Comparison of ENCODE assay signal across 9 cellular contexts in the genomic region with DNA sequence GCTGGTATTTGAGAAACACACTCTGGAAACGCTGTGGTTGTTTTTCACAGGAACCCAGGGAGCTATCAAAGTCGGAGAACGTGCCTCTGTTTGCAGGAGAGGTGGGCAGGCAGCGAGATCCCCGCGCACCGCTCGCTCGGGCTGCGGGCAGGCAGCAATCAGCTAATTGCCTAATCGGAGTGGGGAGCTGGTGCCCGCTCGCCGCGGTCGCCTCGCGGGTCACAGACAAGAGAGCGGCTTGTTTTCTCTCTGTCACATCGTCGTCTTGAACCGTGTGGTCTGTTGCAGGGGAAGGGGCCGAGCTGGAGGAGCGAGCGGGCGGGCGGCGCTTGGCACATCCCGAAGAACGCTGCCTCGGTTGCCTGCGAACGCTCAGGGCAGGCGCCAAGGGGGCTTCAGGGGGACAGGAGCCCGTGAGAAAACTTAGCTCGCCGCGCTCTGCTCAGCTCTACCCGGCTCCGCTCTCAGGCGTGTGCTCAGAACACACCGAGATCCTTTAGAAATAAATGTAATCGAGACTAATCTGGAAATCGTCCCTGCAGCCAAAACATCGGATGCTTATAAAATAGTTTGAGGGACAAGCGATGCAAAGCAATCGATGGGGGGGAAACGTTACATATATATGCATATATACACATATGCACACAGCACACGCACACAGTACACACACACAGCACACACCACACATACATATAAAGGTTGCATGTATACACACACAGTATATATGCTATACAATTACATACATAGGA.
DNase-seq lines count a peak whose midpoint lies in the region; ATAC-seq and TF ChIP-seq lines count a peak whose summit lies in the region.
"Had no signal": no experiment of that assay in that cellular context is flagged by ENCODE, and none has a peak within 500 bp of the region (broad histone marks: within the 10 kb centered on the region; RNA-seq: fewer than 3 reads in every experiment).

No MANE protein-coding gene starts in this region.

- no peak overlapping the region for H3K9ac ChIP-seq in MM.1S (ENCODE audit: low read length)

- H3F3A ChIP-seq in MM.1S (ENCODE audit: insufficient read depth, low read length) = no peaks in the 10 kb centered on the region

- no peak overlapping the region for H2AFZ ChIP-seq in MM.1S (ENCODE audit: low read length)

- no peak overlapping the region for H3K4me2 ChIP-seq in MM.1S (ENCODE audit: low read depth, low read length)

- 4% methylated on average over 38 of the region's 49 CpGs for WGBS in suprapubic skin

- no peak overlapping the region for H3K27ac ChIP-seq in brain microvascular endothelial cell
- no peak overlapping the region for H3K27ac ChIP-seq in suprapubic skin
- no peak overlapping the region for H3K27ac ChIP-seq in MM.1S (ENCODE audit: low read length)

- peaks cover 43% of the 10 kb centered on the region for H3K27me3 ChIP-seq in brain microvascular endothelial cell (replicated peaks)
- H3K27me3 ChIP-seq in kidney epithelial cell (ENCODE audit: control insufficient read depth, insufficient read depth, low read length) = peaks cover 34% of the 10 kb centered on the region
- H3K27me3 ChIP-seq in suprapubic skin = peaks cover 58% of the 10 kb centered on the region
- H3K27me3 ChIP-seq in MM.1S (replicated peaks; ENCODE audit: insufficient read depth, low read length) = no peaks in the 10 kb centered on the region

- peaks cover 11% of the 10 kb centered on the region for H3K4me1 ChIP-seq in suprapubic skin
- no peaks in the 10 kb centered on the region for H3K4me1 ChIP-seq in MM.1S (ENCODE audit: low read length)

- in situ Hi-C loops in brain microvascular endothelial cell (cut with HindIII; ENCODE audit: low pct_ligation_motif_present, low sequenced_read_pairs) = no loop called here

- H3K79me2 ChIP-seq in MM.1S (ENCODE audit: low read length) = no peaks in the 10 kb centered on the region

- ATAC-seq in GM21529 (IDR thresholded peaks at IDR 0.05; ENCODE audit: unreplicated experiment) (no peak), HG03469 (IDR thresholded peaks at IDR 0.05; ENCODE audit: unreplicated experiment) (no peak)

- TF ChIP-seq EP300 in suprapubic skin (IDR thresholded peaks at IDR 0.05) = no peak

- no peaks in the 10 kb centered on the region for H3K36me3 ChIP-seq in brain microvascular endothelial cell (replicated peaks)
- H3K36me3 ChIP-seq in kidney epithelial cell (ENCODE audit: control insufficient read depth, insufficient read depth, low read length) = no peaks in the 10 kb centered on the region
- no peaks in the 10 kb centered on the region for H3K36me3 ChIP-seq in suprapubic skin
- no peaks in the 10 kb centered on the region for H3K36me3 ChIP-seq in MM.1S (replicated peaks; ENCODE audit: insufficient read depth, low read length)

- TF ChIP-seq POLR2A in suprapubic skin (IDR thresholded peaks at IDR 0.05) = no peak

- H3K9me2 ChIP-seq in MM.1S (replicated peaks; ENCODE audit: insufficient read depth, low read length) = no peaks in the 10 kb centered on the region

- no peaks in the 10 kb centered on the region for H4K20me1 ChIP-seq in MM.1S (ENCODE audit: insufficient read depth, low read length)

- peak; percentile 25 to 44 for DNase-seq in NCI-H524 (lab: John Stamatoyannopoulos, UW)
- no peak for DNase-seq in NCI-H524 treated with DMSO at 0.1 percent for 48 hours (lab: John Stamatoyannopoulos, UW)
- DNase-seq in brain microvascular endothelial cell = no peak
- no peak for DNase-seq in kidney epithelial cell (ENCODE audit: low read depth)
- DNase-seq in suprapubic skin (ENCODE audit: low spot score in 2 of 2) = no peak
- DNase-seq in MM.1S = no peak
- DNase-seq: naive B cell had no signal

- TF ChIP-seq CTCF in brain microvascular endothelial cell (IDR thresholded peaks at IDR 0.05; ENCODE audit: low read depth, low read length, missing control alignments) (no peak), kidney epithelial cell (IDR thresholded peaks at IDR 0.05; ENCODE audit: insufficient read depth, low read length, poor library complexity, severe bottlenecking) (no peak), suprapubic skin (IDR thresholded peaks at IDR 0.05) (no peak), MM.1S (IDR thresholded peaks at IDR 0.05; ENCODE audit: low read length) (no peak)

- no peaks in the 10 kb centered on the region for H3K9me3 ChIP-seq in suprapubic skin
- no peaks in the 10 kb centered on the region for H3K9me3 ChIP-seq in MM.1S (replicated peaks; ENCODE audit: insufficient read depth, low read length)

- H3K4me3 ChIP-seq in brain microvascular endothelial cell (ENCODE audit: low read depth, low read length) = peak overlapping the region; percentile 35
- peak overlapping the region; percentile 1 for H3K4me3 ChIP-seq in kidney epithelial cell (ENCODE audit: low read depth, low read length)
- H3K4me3 ChIP-seq in suprapubic skin = peak overlapping the region; percentile 40
- no peak overlapping the region for H3K4me3 ChIP-seq in MM.1S (ENCODE audit: low read length)

Comparison
In these comparisons a context has a peak if more than half of its experiments do, and no peak if none do; other contexts are left out.
1. DNase-seq: peak in NCI-H524 (2 of 2); none in NCI-H524 treated with DMSO at 0.1 percent for 48 hours (single experiment), brain microvascular endothelial cell (single experiment), kidney epithelial cell (single experiment), suprapubic skin (0 of 2) and MM.1S (single experiment).